In the genomic region with DNA sequence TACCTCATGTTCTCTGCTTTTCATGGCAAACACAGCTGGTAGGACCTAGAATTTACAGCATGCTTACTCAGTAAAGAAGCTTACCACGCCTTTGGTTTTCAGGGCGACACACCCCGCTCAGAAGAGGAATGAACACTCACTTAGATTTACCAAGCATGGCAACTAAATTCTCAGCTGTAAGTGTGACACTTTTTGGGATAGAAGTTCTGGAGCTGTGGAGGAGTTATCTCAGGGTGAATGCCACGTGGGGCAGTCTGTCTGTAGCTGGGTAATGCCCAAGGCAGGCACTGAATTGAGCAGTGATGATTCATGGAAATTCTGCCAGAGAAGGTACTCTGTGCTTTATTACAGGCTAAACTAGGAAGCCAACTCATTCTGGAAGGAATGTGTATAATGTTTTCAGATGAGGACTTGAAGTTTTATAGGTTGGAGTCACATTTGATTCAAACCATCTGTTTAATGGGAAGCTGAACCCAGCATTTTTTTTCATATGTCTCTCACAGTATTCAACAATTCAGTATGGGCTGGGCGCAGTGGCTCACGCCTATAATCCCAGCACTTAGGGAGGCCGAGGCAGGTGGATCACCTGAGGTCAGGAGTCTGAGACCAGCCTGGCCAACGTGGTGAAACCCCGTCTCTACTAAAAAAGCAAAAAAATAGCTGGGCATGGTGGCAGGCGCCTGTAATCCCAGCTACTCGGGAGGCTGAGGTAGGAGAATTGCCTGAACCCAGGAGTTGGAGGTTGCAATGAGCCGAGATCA, we compare ENCODE assay signal across 9 cellular contexts. TPM values are rescaled to one million over a fixed set of nuclear protein-coding genes. Genes with fewer than 3 reads are reported as not detected.
DNase-seq lines count a peak whose midpoint lies in the region; ATAC-seq and TF ChIP-seq lines count a peak whose summit lies in the region.
"Had no signal": no experiment of that assay in that cellular context is flagged by ENCODE, and none has a peak within 500 bp of the region (broad histone marks: within the 10 kb centered on the region; RNA-seq: fewer than 3 reads in every experiment).

No MANE protein-coding gene starts in this region.

- in situ Hi-C loops in SK-MEL-5 (cut with HindIII; ENCODE audit: low pct_unique_long_range_greater_than_20kb, low sequenced_read_pairs) = no loop called here
- in situ Hi-C loops in gastrocnemius medialis (cut with MboI; ENCODE audit: low sequenced_read_pairs in 4 of 4) = loop anchor here in 3 of 4 donors (10.0 to 25.0 kb wide), 3 partner anchors 127 to 409 kb away; partner anchors contain the start of gene ZNF451 (in 2 of the 3)

- TF ChIP-seq POLR2A in gastrocnemius medialis (IDR thresholded peaks at IDR 0.05) = no peak

- ATAC-seq in gastrocnemius medialis (peak; percentile 32 to 59), HG02973 (IDR thresholded peaks at IDR 0.05; ENCODE audit: unreplicated experiment) (no peak)

- intact Hi-C loops in gastrocnemius medialis (cut with DNase I; ENCODE audit: low total_unique reads) = loop anchor here (10.0 kb wide), 1 partner anchor 669 kb away; the partner anchor contains the start of gene DST

- no peaks in the 10 kb centered on the region for H3K36me3 ChIP-seq in gastrocnemius medialis

- H3K4me3 ChIP-seq in gastrocnemius medialis = no peak overlapping the region
- H3K4me3 ChIP-seq: spleen had no signal

- peak overlapping the region in 3 of 4 donors; percentile 35 to 56 (median 54) for H3K27ac ChIP-seq in gastrocnemius medialis
- H3K27ac ChIP-seq: spleen had no signal

- H3K27me3 ChIP-seq in gastrocnemius medialis = no peaks in the 10 kb centered on the region

- DNase-seq in ELF-1 (ENCODE audit: low read depth, low spot score) (peak; percentile 22), SK-MEL-5 (ENCODE audit: low read depth, low spot score) (peak; percentile 38), fibroblast of the conjunctiva (ENCODE audit: low read depth) (peak; percentile 98), gastrocnemius medialis (peak in 1 of 2 donors; percentile 13), D341Med (ENCODE audit: low spot score) (no peak), T-helper 9 cell (no peak), NCI-H82 treated with DMSO at 0.1 percent for 48 hours (lab: John Stamatoyannopoulos, UW; ENCODE audit: unreplicated experiment) (no peak)
- DNase-seq: spleen had no signal

- no peak for TF ChIP-seq CTCF in gastrocnemius medialis (IDR thresholded peaks at IDR 0.05 in 4 of 5, conservative IDR thresholded peaks at IDR 0.05 in 1 of 5)

- no peaks in the 10 kb centered on the region for H3K9me3 ChIP-seq in gastrocnemius medialis
- H3K9me3 ChIP-seq: spleen had no signal

- peaks cover 14 to 21% of the 10 kb centered on the region in 2 donors for H3K4me1 ChIP-seq in gastrocnemius medialis

RNA-seq across cellular contexts. Expression of gene PRIM2, which starts 3.5 kb away (rescaled TPM):
- total RNA-seq in SK-MEL-5 (2014; rRNA removed; shearing (Covaris generic)) = 28.6 and 29.9 TPM in 2 replicates
- 15.7 and 17.7 TPM in 2 replicates for polyA plus RNA-seq in SK-MEL-5 (2015; cell fraction: cytosol; rRNA removed)
- 7.4 TPM in 2 replicates for polyA plus RNA-seq in SK-MEL-5 (2015; cell fraction: nucleus; rRNA removed)
- total RNA-seq in gastrocnemius medialis = 1 to 10 TPM; 1.9 to 4.8 (median 3.8) TPM

Comparison
In these comparisons a context has a peak if more than half of its experiments do, and no peak if none do; other contexts are left out.
1. DNase-seq: peak in ELF-1 (single experiment), SK-MEL-5 (single experiment) and fibroblast of the conjunctiva (single experiment); none in D341Med (single experiment), T-helper 9 cell (single experiment) and NCI-H82 treated with DMSO at 0.1 percent for 48 hours (single experiment).